In genomic region chr10:17510242-17510908, GRCh38 we compare ENCODE assay signal across 10 cellular contexts. TPM values are rescaled to one million over a fixed set of nuclear protein-coding genes. Genes with fewer than 3 reads are reported as not detected.
DNase-seq lines count a peak whose midpoint lies in the region; ATAC-seq and TF ChIP-seq lines count a peak whose summit lies in the region.
"Had no signal": no experiment of that assay in that cellular context is flagged by ENCODE, and none has a peak within 500 bp of the region (broad histone marks: within the 10 kb centered on the region; RNA-seq: fewer than 3 reads in every experiment).

No MANE protein-coding gene starts in this region.

- no peaks in the 10 kb centered on the region for H3K27me3 ChIP-seq in gastroesophageal sphincter

- no peak overlapping the region for H3K4me3 ChIP-seq in gastroesophageal sphincter

- H3K27ac ChIP-seq in gastroesophageal sphincter, result no peak overlapping the region

- peak; percentile 64 for ATAC-seq in GM19351 (IDR thresholded peaks at IDR 0.05; ENCODE audit: unreplicated experiment)
- peak; percentile 76 for ATAC-seq in HG02943 (IDR thresholded peaks at IDR 0.05; ENCODE audit: low read depth, unreplicated experiment)
- ATAC-seq in gastroesophageal sphincter, result no peak

- TF ChIP-seq POLR2A in gastroesophageal sphincter (IDR thresholded peaks at IDR 0.05), result no peak

- TF ChIP-seq CTCF in gastroesophageal sphincter (IDR thresholded peaks at IDR 0.05), result no peak

- no peaks in the 10 kb centered on the region for H3K36me3 ChIP-seq in gastroesophageal sphincter

- DNase-seq in CD1c-positive myeloid dendritic cell (ENCODE audit: extremely low spot score), result peak; percentile 72
- peak; percentile 90 for DNase-seq in NOMO-1 treated with DMSO at 0.1 percent for 48 hours (lab: John Stamatoyannopoulos, UW; ENCODE audit: unreplicated experiment)
- DNase-seq in AG20443 (ENCODE audit: low spot score), result no peak
- no peak for DNase-seq in SHP77 treated with DMSO at 0.1 percent for 48 hours (lab: John Stamatoyannopoulos, UW)
- no peak for DNase-seq in SHP77 (lab: John Stamatoyannopoulos, UW)
- DNase-seq: activated CD4-positive, alpha-beta T cell treated with anti-CD3 and anti-CD28 coated beads for 36 hours; GM23248 had no signal

- WGBS in gastroesophageal sphincter (ENCODE audit: low coverage in 1 of 2), 2 donors, result 82 to 96% methylated on average over 4 of the region's 5 CpGs

- peaks cover 0 to 6% (median 0%) of the 10 kb centered on the region in 3 donors for H3K4me1 ChIP-seq in gastroesophageal sphincter

- no peaks in the 10 kb centered on the region for H3K9me3 ChIP-seq in gastroesophageal sphincter

- no peak for TF ChIP-seq EP300 in gastroesophageal sphincter (IDR thresholded peaks at IDR 0.05)

RNA-seq across cellular contexts. Expression of gene ST8SIA6, which starts 56.0 kb away (rescaled TPM):
- 1 to 10 TPM in 2 of 4 donors, not detected in 2; 1.5 to 1.9 TPM for total RNA-seq in gastroesophageal sphincter
- total RNA-seq: activated CD4-positive, alpha-beta T cell treated with anti-CD3 and anti-CD28 coated beads for 36 hours; GM23248 had no signal

Comparison
In these comparisons a context has a peak if more than half of its experiments do, and no peak if none do; other contexts are left out.
1. DNase-seq: peak in CD1c-positive myeloid dendritic cell (single experiment) and NOMO-1 treated with DMSO at 0.1 percent for 48 hours (single experiment); none in AG20443 (single experiment), SHP77 treated with DMSO at 0.1 percent for 48 hours (single experiment) and SHP77 (0 of 2).